15 cellular contexts compared by ENCODE assay signal in the genomic region with DNA sequence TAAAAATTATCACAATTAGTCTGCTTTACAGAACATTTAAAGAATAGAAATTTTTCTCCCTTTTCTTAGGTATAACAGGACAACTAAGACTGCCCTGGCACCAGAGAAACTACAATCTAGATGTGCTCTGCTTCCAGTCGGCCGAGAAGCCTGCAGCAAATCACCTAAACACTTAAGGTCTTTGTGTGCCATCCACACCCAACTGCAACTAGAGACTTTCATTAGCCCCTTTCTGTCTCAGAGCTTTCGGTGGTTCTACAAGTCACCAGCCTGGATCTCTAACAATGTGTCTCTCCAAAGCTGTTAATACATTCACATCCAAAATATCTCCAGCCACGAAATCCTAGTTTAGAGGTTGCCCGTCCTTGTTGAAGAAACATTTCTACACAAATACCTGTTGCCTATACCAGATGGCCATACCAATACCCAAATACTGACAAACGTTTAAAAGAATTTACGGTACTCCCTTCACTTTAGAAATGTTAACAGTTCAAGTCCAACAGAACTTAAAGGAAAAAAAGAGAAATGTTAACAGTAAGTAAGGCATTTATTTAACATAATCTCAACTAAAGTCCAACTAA. TPM values are rescaled to one million over a fixed set of nuclear protein-coding genes. Genes with fewer than 3 reads are reported as not detected.
A peak's percentile ranks its signal among the peaks of the same experiment; 100 is the strongest.
DNase-seq lines count a peak whose midpoint lies in the region; ATAC-seq and TF ChIP-seq lines count a peak whose summit lies in the region.
"Had no signal": no experiment of that assay in that cellular context is flagged by ENCODE, and none has a peak within 500 bp of the region (broad histone marks: within the 10 kb centered on the region; RNA-seq: fewer than 3 reads in every experiment).

No MANE protein-coding gene starts in this region.

- intact Hi-C loops in OCI-LY7 (cut with micrococcal nuclease; ENCODE audit: unreplicated experiment) = no loop called here

- H3K36me3 ChIP-seq in OCI-LY7 (ENCODE audit: insufficient read depth, low read length) = peaks cover 49% of the 10 kb centered on the region
- H3K36me3 ChIP-seq: brain microvascular endothelial cell had no signal

- no peaks in the 10 kb centered on the region for H3K36me3 Mint-ChIP-seq in immature natural killer cell

- no peaks in the 10 kb centered on the region for H3K9me3 ChIP-seq in OCI-LY7 (ENCODE audit: low read length)
- H3K9me3 ChIP-seq: BE2C had no signal

- peaks cover 0 to 2% (median 0%) of the 10 kb centered on the region in 3 donors for H3K27me3 Mint-ChIP-seq in immature natural killer cell (ENCODE audit: low read depth in 3 of 3)

- peak overlapping the region; percentile 2; the same call in 1 of the 2 replicates for H3K27ac ChIP-seq in 22Rv1
- peak overlapping the region; percentile 31 for H3K27ac ChIP-seq in OCI-LY7 (ENCODE audit: low read depth, low read length, poor library complexity, severe bottlenecking)
- H3K27ac ChIP-seq: brain microvascular endothelial cell, parathyroid adenoma had no signal

- no TSS peak for BruUV-seq in OCI-LY7 (replicated peaks; lab: Mats Ljungman, UMichigan)

- H3K4me1 ChIP-seq in OCI-LY7 (ENCODE audit: insufficient read depth, low read length, poor library complexity, severe bottlenecking) = peaks cover 53% of the 10 kb centered on the region
- H3K4me1 ChIP-seq: parathyroid adenoma had no signal

- peak overlapping the region; percentile 24 for H3K4me3 ChIP-seq in GM12875 (ENCODE audit: low read depth, low read length)
- H3K4me3 ChIP-seq in OCI-LY7 (ENCODE audit: low read depth, low read length, poor library complexity, severe bottlenecking) = peak overlapping the region; percentile 57

- DNase-seq in OCI-LY7 (ENCODE audit: low spot score) (no peak), foreskin melanocyte (peak; percentile 18), RPMI8226 (no peak), hepatic stellate cell (ENCODE audit: low spot score) (no peak), immature natural killer cell (no peak)
- DNase-seq: activated CD4-positive, CD25-positive, alpha-beta regulatory T cell; BE2C; brain microvascular endothelial cell; NCI-H446 treated with DMSO at 0.1 percent for 48 hours; SHP77 treated with DMSO at 0.1 percent for 48 hours; stimulated activated CD4-positive, alpha-beta T cell treated with anti-CD3 and anti-CD28 coated beads, Interleukin-2, amount 100 ng/mL, for 24 hours had no signal

- no peak overlapping the region for H3K27ac Mint-ChIP-seq in immature natural killer cell

- TF ChIP-seq CTCF in 22Rv1 (IDR thresholded peaks at IDR 0.05) (no peak), GM12875 (IDR thresholded peaks at IDR 0.05; ENCODE audit: borderline replicate concordance, insufficient read depth, low read depth, low read length) (no peak), OCI-LY7 (conservative IDR thresholded peaks at IDR 0.05; ENCODE audit: low read length) (no peak)

- no peaks in the 10 kb centered on the region for H3K9me2 ChIP-seq in OCI-LY7 (ENCODE audit: insufficient read depth, low read length)

- H3K4me1 Mint-ChIP-seq in immature natural killer cell = peaks cover 7 to 15% of the 10 kb centered on the region in 2 donors

- no peak overlapping the region for H3K4me3 Mint-ChIP-seq in immature natural killer cell

- peaks cover 93% of the 10 kb centered on the region for H3K79me2 ChIP-seq in OCI-LY7 (ENCODE audit: insufficient read depth, low read depth, low read length)
- H3K79me2 ChIP-seq: parathyroid adenoma had no signal

- H3K9me3 Mint-ChIP-seq in immature natural killer cell = peaks cover 0 to 2% (median 0%) of the 10 kb centered on the region in 6 donors

- no peak for ATAC-seq in GM18511 (IDR thresholded peaks at IDR 0.05; ENCODE audit: unreplicated experiment)

- H4K20me1 ChIP-seq in OCI-LY7 (ENCODE audit: insufficient read depth, low read length) = peaks cover 18% of the 10 kb centered on the region

- peak overlapping the region; percentile 80 for H3K4me2 ChIP-seq in OCI-LY7 (ENCODE audit: low read length)

- CTCF ChIA-PET in OCI-LY7 (lab: Charles Lee; ENCODE audit: unreplicated experiment) = interaction anchor here (0.7 to 1.0 kb wide), 2 partner anchors 30 to 53 kb away, joined by 3 read pairs; partner anchors contain the start of gene UNC45A

- POLR2A ChIA-PET in OCI-LY7 (lab: Charles Lee) = interaction anchor here (0.5 to 2.5 kb wide), 9 partner anchors 11 to 1256 kb away, joined by 3 to 10 read pairs (median 3); partner anchors contain the start of gene RCCD1

- H2AFZ ChIP-seq in OCI-LY7 (ENCODE audit: low read length) = no peak overlapping the region
- H2AFZ ChIP-seq: parathyroid adenoma had no signal

RNA-seq across cellular contexts. Expression of gene PRC1, which starts 6.7 kb away (rescaled TPM):
- 224 and 402 TPM in 2 replicates for total RNA-seq in OCI-LY7 (2014; rRNA removed; shearing (Covaris generic))
- 149 and 150 TPM in 2 replicates for total RNA-seq in OCI-LY7 (2022)
- polyA plus RNA-seq in immature natural killer cell = 1 to 10 TPM; 1.1 to 4.1 (median 1.5) TPM

RNA-seq across cellular contexts. Expression of gene RCCD1, which starts 33.0 kb away (rescaled TPM):
- 74.8 and 77.7 TPM in 2 replicates for total RNA-seq in OCI-LY7 (2014; rRNA removed; shearing (Covaris generic))
- 84.5 and 96.9 TPM in 2 replicates for total RNA-seq in OCI-LY7 (2022)
- 1 to 10 TPM in 2 of 3 donors, not detected in 1; 1.6 to 3.0 TPM for polyA plus RNA-seq in immature natural killer cell

RNA-seq across cellular contexts. Expression of gene VPS33B, which starts 34.7 kb away (rescaled TPM):
- 3.9 and 4.7 TPM in 2 replicates for total RNA-seq in OCI-LY7 (2014; rRNA removed; shearing (Covaris generic))
- total RNA-seq in OCI-LY7 (2022) = 13.0 and 13.2 TPM in 2 replicates
- polyA plus RNA-seq in immature natural killer cell = 10 to 100 TPM in 1 of 3 donors, 1 to 10 TPM in 2; 4.2 to 10.5 (median 4.7) TPM

RNA-seq across cellular contexts. Expression of gene UNC45A, which starts 52.6 kb away (rescaled TPM):
- total RNA-seq in OCI-LY7 (2014; rRNA removed; shearing (Covaris generic)) = 38.3 and 46.1 TPM in 2 replicates
- total RNA-seq in OCI-LY7 (2022) = 62.3 and 68.0 TPM in 2 replicates
- polyA plus RNA-seq in immature natural killer cell = 10 to 100 TPM; 54.9 to 74.4 (median 59.3) TPM

RNA-seq across cellular contexts. Expression of gene HDDC3, which starts 55.3 kb away (rescaled TPM):
- 31.8 and 35.8 TPM in 2 replicates for total RNA-seq in OCI-LY7 (2014; rRNA removed; shearing (Covaris generic))
- total RNA-seq in OCI-LY7 (2022) = 38.6 and 39.7 TPM in 2 replicates
- 10 to 100 TPM; 25.5 to 33.1 (median 32.1) TPM for polyA plus RNA-seq in immature natural killer cell
